1 cellular context compared by ENCODE assay signal in genomic region chr18:31042068-31042390, GRCh38.
TF ChIP-seq lines count a peak whose summit lies in the region.

No MANE protein-coding gene starts in this region.

TF ChIP-seq in HEK293, 187 proteins besides CTCF, POLR2A, EP300 and RAD21 (continued from another document and continues in another):
- TF ChIP-seq PRDM4 (tag by site-specific recombination; IDR thresholded peaks at IDR 0.05) (no peak), ZNF488 (tag by site-specific recombination; IDR thresholded peaks at IDR 0.05) (no peak), MZF1 (tag by site-specific recombination; IDR thresholded peaks at IDR 0.05; ENCODE audit: borderline replicate concordance) (no peak), KLF9 (tag by site-specific recombination; IDR thresholded peaks at IDR 0.05; ENCODE audit: low read depth) (no peak), EGR2 (tag by site-specific recombination; IDR thresholded peaks at IDR 0.05; ENCODE audit: low read depth) (no peak), FEZF1 (tag by site-specific recombination; IDR thresholded peaks at IDR 0.05) (no peak), ZNF701 (tag by site-specific recombination; IDR thresholded peaks at IDR 0.05) (no peak), ZNF544 (tag by site-specific recombination; IDR thresholded peaks at IDR 0.05) (no peak), SETDB1 (IDR thresholded peaks at IDR 0.05; ENCODE audit: insufficient read length, low read length) (no peak), ZBTB7A (tag by site-specific recombination; IDR thresholded peaks at IDR 0.05; ENCODE audit: low read depth) (no peak), ZSCAN18 (tag by site-specific recombination; IDR thresholded peaks at IDR 0.05) (no peak), ZNF48 (tag by site-specific recombination; IDR thresholded peaks at IDR 0.05) (no peak), YY1 (tag by site-specific recombination; IDR thresholded peaks at IDR 0.05) (no peak), GLIS2 (tag by site-specific recombination; IDR thresholded peaks at IDR 0.05) (peak; percentile 86), ZBTB6 (tag by site-specific recombination; IDR thresholded peaks at IDR 0.05) (no peak), ZBTB44 (tag by site-specific recombination; IDR thresholded peaks at IDR 0.05) (no peak), ZNF366 (tag by site-specific recombination; conservative IDR thresholded peaks at IDR 0.05) (no peak), AEBP2 (tag by site-specific recombination; IDR thresholded peaks at IDR 0.05; ENCODE audit: borderline replicate concordance) (no peak), ZNF704 (tag by site-specific recombination; IDR thresholded peaks at IDR 0.05) (no peak), ATF2 (tag by site-specific recombination; IDR thresholded peaks at IDR 0.05; ENCODE audit: low read depth) (no peak), ZNF600 (tag by site-specific recombination; IDR thresholded peaks at IDR 0.05) (no peak), ZNF514 (tag by site-specific recombination; IDR thresholded peaks at IDR 0.05) (no peak), ZNF747 (tag by site-specific recombination; IDR thresholded peaks at IDR 0.05) (no peak), ZNF639 (tag by site-specific recombination; IDR thresholded peaks at IDR 0.05) (no peak), ZBTB48 (tag by site-specific recombination; IDR thresholded peaks at IDR 0.05) (peak; percentile 71), GFI1B (tag by site-specific recombination; IDR thresholded peaks at IDR 0.05) (no peak), ZIC2 (tag by site-specific recombination; IDR thresholded peaks at IDR 0.05) (no peak), ZNF350 (tag by site-specific recombination; IDR thresholded peaks at IDR 0.05) (no peak), ZNF280C (tag by site-specific recombination; IDR thresholded peaks at IDR 0.05) (no peak), ZNF19 (tag by site-specific recombination; IDR thresholded peaks at IDR 0.05; ENCODE audit: low read depth) (no peak), ZNF184 (tag by site-specific recombination; IDR thresholded peaks at IDR 0.05) (no peak), ZBTB17 (tag by site-specific recombination; IDR thresholded peaks at IDR 0.05) (no peak), ZNF37A (tag by site-specific recombination; IDR thresholded peaks at IDR 0.05) (no peak), RBAK (tag by site-specific recombination; IDR thresholded peaks at IDR 0.05) (no peak), PRDM1 (tag by site-specific recombination; IDR thresholded peaks at IDR 0.05) (no peak), PATZ1 (tag by site-specific recombination; IDR thresholded peaks at IDR 0.05) (peak; percentile 54; the same call in 1 of the 2 replicates), ZNF426 (tag by site-specific recombination; IDR thresholded peaks at IDR 0.05) (no peak), PRDM10 (tag by site-specific recombination; IDR thresholded peaks at IDR 0.05) (peak; percentile 79), ZNF302 (tag by site-specific recombination; IDR thresholded peaks at IDR 0.05; ENCODE audit: low read depth) (no peak)
